8 cellular contexts compared by ENCODE assay signal in genomic region chr15:74790080-74790916, GRCh38. TPM values are rescaled to one million over a fixed set of nuclear protein-coding genes. Genes with fewer than 3 reads are reported as not detected.
DNase-seq lines count a peak whose midpoint lies in the region; ATAC-seq and TF ChIP-seq lines count a peak whose summit lies in the region.

No MANE protein-coding gene starts in this region.

- peak overlapping the region; percentile 92 for H3K4me3 Mint-ChIP-seq in activated naive CD8-positive, alpha-beta T cell

- no peaks in the 10 kb centered on the region for H3K36me3 Mint-ChIP-seq in activated naive CD8-positive, alpha-beta T cell

- H3K27me3 Mint-ChIP-seq in activated naive CD8-positive, alpha-beta T cell, result no peaks in the 10 kb centered on the region

- H3K36me3 ChIP-seq in MG63 (peaks cover 67% of the 10 kb centered on the region), spleen (peaks cover 0 to 45% (median 2%) of the 10 kb centered on the region in 6 donors)

- H3K4me3 ChIP-seq in GM08714 (ENCODE audit: low read length) (peak overlapping the region; percentile 65; the same call in 1 of the 2 replicates), MG63 (no peak overlapping the region), spleen (peak overlapping the region in 7 of 8 donors; percentile 46 to 98 (median 52))

- intact Hi-C loops in spleen (cut with DNase I; ENCODE audit: low total_unique reads), result no loop called here

- no peak for TF ChIP-seq CTCF in spleen (IDR thresholded peaks at IDR 0.05 in 8 of 11, conservative IDR thresholded peaks at IDR 0.05 in 3 of 11)

- H3K27me3 ChIP-seq in MG63 (no peaks in the 10 kb centered on the region), spleen (replicated peaks in 1 of 7) (no peaks in the 10 kb centered on the region)

- no peak for TF ChIP-seq POLR2A in spleen (IDR thresholded peaks at IDR 0.05)

- H3K4me1 ChIP-seq in spleen, result peaks cover 93 to 100% (median 99%) of the 10 kb centered on the region in 6 donors

- no peak for ATAC-seq in GM19467 (IDR thresholded peaks at IDR 0.05; ENCODE audit: unreplicated experiment)

- H3K27ac Mint-ChIP-seq in activated naive CD8-positive, alpha-beta T cell, result peak overlapping the region; percentile 99

- H3K27ac ChIP-seq in spleen, result peak overlapping the region; percentile 94 to 99 (median 96)

- DNase-seq in MG63 (peak; percentile 89), hepatic stellate cell (ENCODE audit: low spot score) (peak; percentile 89), spleen (peak; percentile 90), NCI-H1930 (lab: John Stamatoyannopoulos, UW) (no peak)
- no peak for DNase-seq in NK-92 treated with Interleukin-12 subunit alpha and Interleukin-12 subunit beta, amount 100 ng/mL, for 24 hours (lab: John Stamatoyannopoulos, UW)

- H3K9me3 Mint-ChIP-seq in activated naive CD8-positive, alpha-beta T cell (ENCODE audit: low read depth), result no peaks in the 10 kb centered on the region

- WGBS in spleen, 5 donors, result 3 to 7% (median 5%) methylated on average over 15 of the region's 15 CpGs

- H3K9me3 ChIP-seq in MG63 (no peaks in the 10 kb centered on the region), spleen (no peaks in the 10 kb centered on the region)

- peaks cover 81% of the 10 kb centered on the region for H3K4me1 Mint-ChIP-seq in activated naive CD8-positive, alpha-beta T cell (ENCODE audit: low read depth)

RNA-seq across cellular contexts. Expression of gene CSK, which starts 8.4 kb away (rescaled TPM):
- 42.0 and 57.2 TPM in 2 replicates for total RNA-seq in MG63 (2014; rRNA removed; shearing (Covaris generic); ENCODE audit: low replicate concordance)
- 100 to 1,000 TPM; 121 to 281 (median 197) TPM for total RNA-seq in spleen
- 100 to 1,000 TPM; 150 to 244 (median 187) TPM for polyA plus RNA-seq in spleen

RNA-seq across cellular contexts. Expression of gene LMAN1L, which starts 22.3 kb away (rescaled TPM):
- total RNA-seq in MG63 (2014; rRNA removed; shearing (Covaris generic); ENCODE audit: low replicate concordance), result not detected in 2 replicates
- 100 to 1,000 TPM in 4 of 7 donors, 10 to 100 TPM in 3; 55.3 to 164 (median 106) TPM for total RNA-seq in spleen
- polyA plus RNA-seq in spleen, result 10 to 100 TPM in 2 of 3 donors, 1 to 10 TPM in 1; 2.4 to 36.8 (median 25.6) TPM

RNA-seq across cellular contexts. Expression of gene CPLX3, which starts 36.1 kb away (rescaled TPM):
- not detected in 2 replicates for total RNA-seq in MG63 (2014; rRNA removed; shearing (Covaris generic); ENCODE audit: low replicate concordance)
- 10 to 100 TPM; 17.7 to 73.7 (median 37.0) TPM for total RNA-seq in spleen
- polyA plus RNA-seq in spleen, result 100 to 1,000 TPM in 2 of 3 donors, 10 to 100 TPM in 1; 28.9 to 207 (median 127) TPM

RNA-seq across cellular contexts. Expression of gene CYP1A2, which starts 41.7 kb away (rescaled TPM):
- 0.23 TPM in 1 of 2 replicates, not detected in the other for total RNA-seq in MG63 (2014; rRNA removed; shearing (Covaris generic); ENCODE audit: low replicate concordance)
- not detected for total RNA-seq in spleen
- not detected for polyA plus RNA-seq in spleen

RNA-seq across cellular contexts. Expression of gene ULK3, which starts 52.7 kb away (rescaled TPM):
- 14.5 and 19.5 TPM in 2 replicates for total RNA-seq in MG63 (2014; rRNA removed; shearing (Covaris generic); ENCODE audit: low replicate concordance)
- 10 to 100 TPM; 51.7 to 74.6 (median 57.7) TPM for total RNA-seq in spleen
- 10 to 100 TPM; 33.2 to 71.5 (median 64.7) TPM for polyA plus RNA-seq in spleen

Comparison
In these comparisons a context has a peak if more than half of its experiments do, and no peak if none do; other contexts are left out.
1. DNase-seq: peak in MG63 (single experiment), hepatic stellate cell (single experiment) and spleen (single experiment); none in NK-92 treated with Interleukin-12 subunit alpha and Interleukin-12 subunit beta, amount 100 ng/mL, for 24 hours (single experiment) and NCI-H1930 (0 of 2).
2. RNA of gene LMAN1L, which starts 22.3 kb away (total RNA-seq): 55.3 to 164 TPM in spleen; not detected in MG63; every median in the first group is over 10 times any median in the second.
3. RNA of gene CPLX3, which starts 36.1 kb away (total RNA-seq): 17.7 to 73.7 TPM in spleen; not detected in MG63; every median in the first group is over 10 times any median in the second.